ENCODE assay signal across 1 cellular context in the genomic region with DNA sequence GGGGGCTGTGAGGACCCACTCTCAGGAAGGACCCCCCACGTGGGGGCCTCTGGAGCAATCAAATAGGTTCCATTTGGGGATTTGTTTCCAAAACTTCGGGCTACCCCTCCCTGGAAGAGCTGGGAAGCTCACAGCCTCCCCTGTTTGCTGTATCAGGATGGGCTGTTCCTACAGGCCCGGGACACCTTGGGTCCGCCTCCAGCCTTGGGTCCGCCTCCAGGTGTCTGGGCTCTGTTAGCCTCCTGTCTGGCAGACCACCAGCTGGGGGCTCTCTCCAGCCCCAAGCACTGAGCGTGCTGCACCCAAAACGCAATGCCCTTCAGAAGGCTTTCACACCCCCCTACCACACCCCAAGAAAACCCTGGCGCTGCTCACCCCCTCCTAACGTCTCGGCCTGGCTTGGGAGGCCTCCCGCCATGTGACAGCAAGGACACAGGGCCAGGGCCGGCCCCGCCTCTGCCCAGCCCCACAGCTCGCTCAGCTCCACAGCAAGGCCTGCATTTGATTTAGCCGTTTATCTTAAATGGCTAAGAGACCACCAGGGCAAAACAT.
TF ChIP-seq lines count a peak whose summit lies in the region.

No MANE protein-coding gene starts in this region.

TF ChIP-seq in HCT116, 20 proteins besides CTCF, POLR2A, EP300 and RAD21 (continued from another document):
- TF ChIP-seq, protein P1, sequence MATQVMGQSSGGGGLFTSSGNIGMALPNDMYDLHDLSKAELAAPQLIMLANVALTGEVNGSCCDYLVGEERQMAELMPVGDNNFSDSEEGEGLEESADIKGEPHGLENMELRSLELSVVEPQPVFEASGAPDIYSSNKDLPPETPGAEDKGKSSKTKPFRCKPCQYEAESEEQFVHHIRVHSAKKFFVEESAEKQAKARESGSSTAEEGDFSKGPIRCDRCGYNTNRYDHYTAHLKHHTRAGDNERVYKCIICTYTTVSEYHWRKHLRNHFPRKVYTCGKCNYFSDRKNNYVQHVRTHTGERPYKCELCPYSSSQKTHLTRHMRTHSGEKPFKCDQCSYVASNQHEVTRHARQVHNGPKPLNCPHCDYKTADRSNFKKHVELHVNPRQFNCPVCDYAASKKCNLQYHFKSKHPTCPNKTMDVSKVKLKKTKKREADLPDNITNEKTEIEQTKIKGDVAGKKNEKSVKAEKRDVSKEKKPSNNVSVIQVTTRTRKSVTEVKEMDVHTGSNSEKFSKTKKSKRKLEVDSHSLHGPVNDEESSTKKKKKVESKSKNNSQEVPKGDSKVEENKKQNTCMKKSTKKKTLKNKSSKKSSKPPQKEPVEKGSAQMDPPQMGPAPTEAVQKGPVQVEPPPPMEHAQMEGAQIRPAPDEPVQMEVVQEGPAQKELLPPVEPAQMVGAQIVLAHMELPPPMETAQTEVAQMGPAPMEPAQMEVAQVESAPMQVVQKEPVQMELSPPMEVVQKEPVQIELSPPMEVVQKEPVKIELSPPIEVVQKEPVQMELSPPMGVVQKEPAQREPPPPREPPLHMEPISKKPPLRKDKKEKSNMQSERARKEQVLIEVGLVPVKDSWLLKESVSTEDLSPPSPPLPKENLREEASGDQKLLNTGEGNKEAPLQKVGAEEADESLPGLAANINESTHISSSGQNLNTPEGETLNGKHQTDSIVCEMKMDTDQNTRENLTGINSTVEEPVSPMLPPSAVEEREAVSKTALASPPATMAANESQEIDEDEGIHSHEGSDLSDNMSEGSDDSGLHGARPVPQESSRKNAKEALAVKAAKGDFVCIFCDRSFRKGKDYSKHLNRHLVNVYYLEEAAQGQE (IDR thresholded peaks at IDR 0.05; ENCODE audit: low read depth): no peak
- TF ChIP-seq FOSL1 (IDR thresholded peaks at IDR 0.05; ENCODE audit: low read depth) (no peak), JUND (IDR thresholded peaks at IDR 0.05) (no peak), SIN3A (IDR thresholded peaks at IDR 0.05; ENCODE audit: low read depth) (no peak), ZFX (IDR thresholded peaks at IDR 0.05) (no peak), POLR2AphosphoS5 (IDR thresholded peaks at IDR 0.05; ENCODE audit: low read depth, low read length) (no peak), EZH2 (IDR thresholded peaks at IDR 0.05) (no peak)
- TF ChIP-seq, protein P2, sequence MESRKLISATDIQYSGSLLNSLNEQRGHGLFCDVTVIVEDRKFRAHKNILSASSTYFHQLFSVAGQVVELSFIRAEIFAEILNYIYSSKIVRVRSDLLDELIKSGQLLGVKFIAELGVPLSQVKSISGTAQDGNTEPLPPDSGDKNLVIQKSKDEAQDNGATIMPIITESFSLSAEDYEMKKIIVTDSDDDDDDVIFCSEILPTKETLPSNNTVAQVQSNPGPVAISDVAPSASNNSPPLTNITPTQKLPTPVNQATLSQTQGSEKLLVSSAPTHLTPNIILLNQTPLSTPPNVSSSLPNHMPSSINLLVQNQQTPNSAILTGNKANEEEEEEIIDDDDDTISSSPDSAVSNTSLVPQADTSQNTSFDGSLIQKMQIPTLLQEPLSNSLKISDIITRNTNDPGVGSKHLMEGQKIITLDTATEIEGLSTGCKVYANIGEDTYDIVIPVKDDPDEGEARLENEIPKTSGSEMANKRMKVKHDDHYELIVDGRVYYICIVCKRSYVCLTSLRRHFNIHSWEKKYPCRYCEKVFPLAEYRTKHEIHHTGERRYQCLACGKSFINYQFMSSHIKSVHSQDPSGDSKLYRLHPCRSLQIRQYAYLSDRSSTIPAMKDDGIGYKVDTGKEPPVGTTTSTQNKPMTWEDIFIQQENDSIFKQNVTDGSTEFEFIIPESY (IDR thresholded peaks at IDR 0.05; ENCODE audit: extremely low read depth, insufficient replicate concordance, low read length): no peak
